ENCODE assay signal across 18 cellular contexts in genomic region chr10:93067443-93068365, GRCh38. TPM values are rescaled to one million over a fixed set of nuclear protein-coding genes. Genes with fewer than 3 reads are reported as not detected.
DNase-seq lines count a peak whose midpoint lies in the region; TF ChIP-seq lines count a peak whose summit lies in the region.
"Had no signal": no experiment of that assay in that cellular context is flagged by ENCODE, and none has a peak within 500 bp of the region (broad histone marks: within the 10 kb centered on the region; RNA-seq: fewer than 3 reads in every experiment).

No MANE protein-coding gene starts in this region.

- peaks cover 4 to 10% (median 6%) of the 10 kb centered on the region in 11 experiments for H3K9me3 ChIP-seq in BLaER1 treated with 17β-estradiol and CSF1 and Interleukin-3, amounts not matched to agents 10 nM and 100 nM (replicated peaks in 1 of 11)
- no peaks in the 10 kb centered on the region for H3K9me3 ChIP-seq in HUES6 (ENCODE audit: control insufficient read depth, insufficient read depth, low read depth, low read length)
- H3K9me3 ChIP-seq in esophagus squamous epithelium: no peaks in the 10 kb centered on the region
- H3K9me3 ChIP-seq in mesenchymal stem cell (ENCODE audit: control insufficient read depth, low read length): no peaks in the 10 kb centered on the region
- H3K9me3 ChIP-seq: colonic mucosa, right lobe of liver, tibial nerve had no signal

- H3K27ac ChIP-seq in BLaER1 treated with 17β-estradiol and CSF1 and Interleukin-3, amounts not matched to agents 10 nM and 100 nM: no peak overlapping the region
- H3K27ac ChIP-seq in HUES6 (ENCODE audit: low read depth, low read length): no peak overlapping the region
- H3K27ac ChIP-seq in dorsolateral prefrontal cortex: peak overlapping the region in 1 of 59 donors; percentile 21
- H3K27ac ChIP-seq in esophagus squamous epithelium: no peak overlapping the region
- H3K27ac ChIP-seq in mesenchymal stem cell (ENCODE audit: low read length, poor library complexity, severe bottlenecking): no peak overlapping the region
- H3K27ac ChIP-seq: colonic mucosa, KMS-11, right lobe of liver, tibial nerve had no signal

- H3K9me3 Mint-ChIP-seq in nephron progenitor cell: peaks cover 5% of the 10 kb centered on the region
- H3K9me3 Mint-ChIP-seq: activated CD4-positive, alpha-beta memory T cell treated with anti-CD3 and anti-CD28 coated beads, Interleukin-2, amount 10 ng/mL, durations not matched to agents 7 days and 5 days; activated T-cell treated with anti-CD3 and anti-CD28 coated beads, Interleukin-2, amount 50 U/mL, for 72 hours; natural killer cell had no signal

- no peak overlapping the region for H2BK15ac ChIP-seq in mesenchymal stem cell (ENCODE audit: low read depth, poor library complexity, severe bottlenecking)

- no peak for TF ChIP-seq CTCF in dorsolateral prefrontal cortex (IDR thresholded peaks at IDR 0.05 in 54 of 56, conservative IDR thresholded peaks at IDR 0.05 in 2 of 56; ENCODE audit: low read depth in 1 of 56, partially characterized antibody in 56 of 56)
- no peak for TF ChIP-seq CTCF in nephron progenitor cell (IDR thresholded peaks at IDR 0.05)
- no peak for TF ChIP-seq CTCF in esophagus squamous epithelium (IDR thresholded peaks at IDR 0.05)

- H3K4me1 Mint-ChIP-seq in nephron progenitor cell: peaks cover 55% of the 10 kb centered on the region
- H3K4me1 Mint-ChIP-seq: natural killer cell had no signal

- peaks cover 0 to 5% (median 2%) of the 10 kb centered on the region in 11 experiments; a peak in 11 of 22 replicates for H3K36me3 ChIP-seq in BLaER1 treated with 17β-estradiol and CSF1 and Interleukin-3, amounts not matched to agents 10 nM and 100 nM
- no peaks in the 10 kb centered on the region for H3K36me3 ChIP-seq in HUES6 (ENCODE audit: control insufficient read depth, insufficient read depth, low read length)
- no peaks in the 10 kb centered on the region for H3K36me3 ChIP-seq in esophagus squamous epithelium
- H3K36me3 ChIP-seq in mesenchymal stem cell (ENCODE audit: control insufficient read depth in 1 of 2, insufficient read depth in 2 of 2, low read depth in 1 of 2, low read length in 2 of 2): no peaks in the 10 kb centered on the region
- H3K36me3 ChIP-seq: colonic mucosa, right lobe of liver, tibial nerve had no signal

- no peak overlapping the region for H2BK5ac ChIP-seq in mesenchymal stem cell (ENCODE audit: low read depth, low read length, poor library complexity, severe bottlenecking)

- H3K9ac ChIP-seq in BLaER1 treated with 17β-estradiol and CSF1 and Interleukin-3, amounts not matched to agents 10 nM and 100 nM: no peak overlapping the region
- H3K9ac ChIP-seq in HUES6 (ENCODE audit: low read length): no peak overlapping the region
- H3K9ac ChIP-seq in mesenchymal stem cell (ENCODE audit: low read length): no peak overlapping the region
- H3K9ac ChIP-seq: KMS-11 had no signal

- TF ChIP-seq POLR2A in esophagus squamous epithelium (IDR thresholded peaks at IDR 0.05): no peak

- H3K27me3 Mint-ChIP-seq in nephron progenitor cell (ENCODE audit: low read depth, poor library complexity): peaks cover 100% of the 10 kb centered on the region

- no peak overlapping the region for H2BK12ac ChIP-seq in mesenchymal stem cell (ENCODE audit: low read length in 2 of 2)

- peak overlapping the region in 4 of 10 experiments; percentile 14 to 44 (median 32); a peak in 5 of 20 replicates for H3K4me3 ChIP-seq in BLaER1 treated with 17β-estradiol and CSF1 and Interleukin-3, amounts not matched to agents 10 nM and 100 nM
- peak overlapping the region; percentile 57 for H3K4me3 ChIP-seq in HUES6 (ENCODE audit: low read depth, low read length)
- H3K4me3 ChIP-seq in dorsolateral prefrontal cortex: peak overlapping the region in 39 of 59 donors; percentile 1 to 51 (median 36)
- peak overlapping the region in 1 of 4 donors; percentile 23 for H3K4me3 ChIP-seq in esophagus squamous epithelium
- H3K4me3 ChIP-seq in mesenchymal stem cell (ENCODE audit: insufficient read depth in 1 of 2, low read depth in 1 of 2, low read length in 2 of 2): no peak overlapping the region
- H3K4me3 ChIP-seq: colonic mucosa, right lobe of liver, tibial nerve had no signal

- DNase-seq in dorsolateral prefrontal cortex (no peak), nephron progenitor cell (no peak), esophagus squamous epithelium (lab: John Stamatoyannopoulos, UW) (no peak), NCI-H1436 (lab: John Stamatoyannopoulos, UW) (no peak), mesenchymal stem cell (no peak)
- no peak for DNase-seq in activated CD4-positive, alpha-beta T cell treated with anti-CD3 and anti-CD28 coated beads, Interleukin-2, amount 50 U/mL, for 1 hour
- DNase-seq: activated CD4-positive, alpha-beta memory T cell treated with anti-CD3 and anti-CD28 coated beads, Interleukin-2, amount 10 ng/mL, durations not matched to agents 7 days and 5 days; activated T-cell treated with anti-CD3 and anti-CD28 coated beads, Interleukin-2, amount 50 U/mL, for 72 hours; colonic mucosa; natural killer cell; stimulated activated CD4-positive, alpha-beta T cell treated with anti-CD3 and anti-CD28 coated beads, Interleukin-4, amount 100 ng/mL, for 1 hour had no signal

- no peak overlapping the region for H3K23ac ChIP-seq in mesenchymal stem cell (ENCODE audit: low read length in 2 of 2)

- peaks cover 0 to 60% (median 20%) of the 10 kb centered on the region in 11 experiments; a peak in 15 of 22 replicates for H4K20me1 ChIP-seq in BLaER1 treated with 17β-estradiol and CSF1 and Interleukin-3, amounts not matched to agents 10 nM and 100 nM

- no peak overlapping the region for H3K18ac ChIP-seq in mesenchymal stem cell (ENCODE audit: low read depth in 1 of 2, low read length in 2 of 2)

- intact Hi-C loops in dorsolateral prefrontal cortex (cut with DNase I): no loop called here
- intact Hi-C loops in esophagus squamous epithelium (cut with DNase I): no loop called here

- no peak overlapping the region for H4K91ac ChIP-seq in mesenchymal stem cell (ENCODE audit: low read length)

- H3K14ac ChIP-seq in mesenchymal stem cell (ENCODE audit: low read length in 2 of 2): no peak overlapping the region

- H2AK5ac ChIP-seq in mesenchymal stem cell (ENCODE audit: low read length, severe bottlenecking): no peak overlapping the region

- H3K4me2 ChIP-seq in BLaER1 treated with 17β-estradiol and CSF1 and Interleukin-3, amounts not matched to agents 10 nM and 100 nM: peak overlapping the region; percentile 14 to 57 (median 40); a peak in 18 of 22 replicates
- H3K4me2 ChIP-seq in mesenchymal stem cell (ENCODE audit: low read length, poor library complexity, severe bottlenecking): no peak overlapping the region
- H3K4me2 ChIP-seq: KMS-11 had no signal

- H3K36me3 Mint-ChIP-seq in nephron progenitor cell (ENCODE audit: low read depth): no peaks in the 10 kb centered on the region
- H3K36me3 Mint-ChIP-seq: natural killer cell had no signal

- H4K8ac ChIP-seq in mesenchymal stem cell (ENCODE audit: low read length): no peak overlapping the region

- peaks cover 74 to 84% (median 77%) of the 10 kb centered on the region in 11 experiments for H3K27me3 ChIP-seq in BLaER1 treated with 17β-estradiol and CSF1 and Interleukin-3, amounts not matched to agents 10 nM and 100 nM
- H3K27me3 ChIP-seq in HUES6 (ENCODE audit: control insufficient read depth, insufficient read depth, low read length) (peaks cover 99% of the 10 kb centered on the region), dorsolateral prefrontal cortex (peaks cover 0 to 90% (median 66%) of the 10 kb centered on the region in 45 donors), esophagus squamous epithelium (peaks cover 14 to 100% (median 35%) of the 10 kb centered on the region in 4 donors), mesenchymal stem cell (ENCODE audit: control insufficient read depth in 1 of 2, insufficient read depth in 1 of 2, low read length in 2 of 2) (peaks cover 96 to 97% of the 10 kb centered on the region in 2 experiments)

- no peak overlapping the region for H3K4ac ChIP-seq in mesenchymal stem cell (ENCODE audit: low read depth in 1 of 2, low read length in 2 of 2)

- 15 to 18% methylated on average over 13 to 14 of the region's 17 CpGs for WGBS in esophagus squamous epithelium, 2 donors
- WGBS in mesenchymal stem cell: 33% methylated on average over 17 of the region's 17 CpGs

- peak overlapping the region; percentile 78 for H3K4me3 Mint-ChIP-seq in nephron progenitor cell
- H3K4me3 Mint-ChIP-seq: activated CD4-positive, alpha-beta memory T cell treated with anti-CD3 and anti-CD28 coated beads, Interleukin-2, amount 10 ng/mL, durations not matched to agents 7 days and 5 days; natural killer cell had no signal

- no peak overlapping the region for H2AFZ ChIP-seq in mesenchymal stem cell (ENCODE audit: low read depth, low read length)

- no peak overlapping the region for H3K27ac Mint-ChIP-seq in nephron progenitor cell
- H3K27ac Mint-ChIP-seq: activated T-cell treated with anti-CD3 and anti-CD28 coated beads, Interleukin-2, amount 50 U/mL, for 72 hours; natural killer cell had no signal

- H2BK120ac ChIP-seq in mesenchymal stem cell (ENCODE audit: low read depth, low read length): no peak overlapping the region

- H3K79me1 ChIP-seq in mesenchymal stem cell (replicated peaks; ENCODE audit: low read length, poor library complexity, severe bottlenecking): no peaks in the 10 kb centered on the region

- H3K4me1 ChIP-seq in BLaER1 treated with 17β-estradiol and CSF1 and Interleukin-3, amounts not matched to agents 10 nM and 100 nM: peaks cover 0 to 11% (median 6%) of the 10 kb centered on the region in 10 experiments; a peak in 9 of 20 replicates
- H3K4me1 ChIP-seq in HUES6 (ENCODE audit: control insufficient read depth, insufficient read depth, low read length) (peaks cover 19% of the 10 kb centered on the region), esophagus squamous epithelium (peaks cover 21 to 51% (median 24%) of the 10 kb centered on the region in 3 donors), mesenchymal stem cell (ENCODE audit: control insufficient read depth, insufficient read depth, low read depth, low read length) (peaks cover 32% of the 10 kb centered on the region)

RNA-seq across cellular contexts. Expression of gene CYP26A1, which starts 6.0 kb away (rescaled TPM):
- total RNA-seq in dorsolateral prefrontal cortex (1 to 10 TPM in 100 of 120 experiments, under 1 TPM in 18, not detected in 2; 0.28 to 6.1 (median 1.9) TPM), esophagus squamous epithelium (not detected)
- polyA plus RNA-seq in mesenchymal stem cell (2013, experiment 1 of 2): not detected
- polyA plus RNA-seq in mesenchymal stem cell (2013, experiment 2 of 2): not detected
- total RNA-seq: activated CD4-positive, alpha-beta memory T cell treated with anti-CD3 and anti-CD28 coated beads, Interleukin-2, amount 10 ng/mL, durations not matched to agents 7 days and 5 days; activated T-cell treated with anti-CD3 and anti-CD28 coated beads, Interleukin-2, amount 50 U/mL, for 72 hours; colonic mucosa; natural killer cell; tibial nerve had no signal
- polyA plus RNA-seq: fibroblast of lung had no signal

RNA-seq across cellular contexts. Expression of gene CYP26C1, which starts 7.1 kb away (rescaled TPM):
- total RNA-seq in dorsolateral prefrontal cortex (1 to 10 TPM in 15 of 120 experiments, under 1 TPM in 105; 0.13 to 1.6 (median 0.61) TPM), esophagus squamous epithelium (under 1 TPM in 2 of 4 donors, not detected in 2; 0.19 to 0.34 TPM)
- polyA plus RNA-seq in mesenchymal stem cell (2013, experiment 1 of 2): not detected
- polyA plus RNA-seq in mesenchymal stem cell (2013, experiment 2 of 2): 0.01 TPM
- total RNA-seq: activated CD4-positive, alpha-beta memory T cell treated with anti-CD3 and anti-CD28 coated beads, Interleukin-2, amount 10 ng/mL, durations not matched to agents 7 days and 5 days; colonic mucosa had no signal
- polyA plus RNA-seq: liver had no signal

Comparison
In these comparisons a context has a peak if more than half of its experiments do, and no peak if none do; other contexts are left out.
1. H3K4me3 ChIP-seq: peak in HUES6 (single experiment) and dorsolateral prefrontal cortex (39 of 59); none in mesenchymal stem cell (0 of 2).